ENCODE assay signal across 13 cellular contexts in genomic region chr10:13877154-13877909, GRCh38.
A peak's percentile ranks its signal among the peaks of the same experiment; 100 is the strongest.
DNase-seq lines count a peak whose midpoint lies in the region; ATAC-seq, FAIRE-seq and TF ChIP-seq lines count a peak whose summit lies in the region.
"Had no signal": no experiment of that assay in that cellular context is flagged by ENCODE, and none has a peak within 500 bp of the region (broad histone marks: within the 10 kb centered on the region; RNA-seq: fewer than 3 reads in every experiment).

No MANE protein-coding gene starts in this region.

- intact Hi-C loops in ascending aorta (cut with DNase I) (loop anchor here (5.0 kb wide), 1 partner anchor 80 kb away; no protein-coding TSS in a partner anchor), Right ventricle myocardium superior (cut with DNase I) (no loop called here)

- H3K27me3 ChIP-seq in ascending aorta: no peaks in the 10 kb centered on the region

- no peaks in the 10 kb centered on the region for H3K9me3 ChIP-seq in ascending aorta

- DNase-seq in ascending aorta (ENCODE audit: low spot score in 2 of 2) (peak in 1 of 2 donors; percentile 90), Right ventricle myocardium superior (peak; percentile 87), mucosa of gallbladder (ENCODE audit: low spot score) (peak; percentile 33), HPDE6-E6E7 (ENCODE audit: extremely low spot score) (no peak), frontal cortex (ENCODE audit: low spot score in 2 of 2) (no peak)
- no peak for DNase-seq in effector CD8-positive, alpha-beta T cell (lab: John Stamatoyannopoulos, UW)
- DNase-seq: activated CD8-positive, alpha-beta memory T cell treated with anti-CD3 and anti-CD28 coated beads for 24 hours; NCI-H2107; T1000 had no signal

- no peak for TF ChIP-seq CTCF in ascending aorta (IDR thresholded peaks at IDR 0.05)

- no peaks in the 10 kb centered on the region for H3K36me3 ChIP-seq in ascending aorta

- ATAC-seq in Right ventricle myocardium superior (ENCODE audit: poor library complexity) (peak; percentile 87), GM18867 (IDR thresholded peaks at IDR 0.05; ENCODE audit: unreplicated experiment) (no peak)
- ATAC-seq: GM12878; stimulated activated effector memory CD8-positive, alpha-beta T cell treated with anti-CD3 and anti-CD28 coated beads, Interleukin-12 subunit alpha, Interleukin-12 subunit beta, amount 100 ng/mL, for 72 hours had no signal

- peaks cover 5 to 27% of the 10 kb centered on the region in 2 donors for H3K4me1 ChIP-seq in ascending aorta

- H3K27ac ChIP-seq in ascending aorta: peak overlapping the region; percentile 67 to 73

- no peak for FAIRE-seq in frontal cortex (lab: Jason Lieb, UNC)
- FAIRE-seq: D721Med, GM12878 had no signal

- H3K4me3 ChIP-seq in ascending aorta: peak overlapping the region in 1 of 2 donors; percentile 1
- H3K4me3 ChIP-seq: GM12878 had no signal

Comparison
In these comparisons a context has a peak if more than half of its experiments do, and no peak if none do; other contexts are left out.
1. DNase-seq: peak in Right ventricle myocardium superior (single experiment) and mucosa of gallbladder (single experiment); none in HPDE6-E6E7 (single experiment), effector CD8-positive, alpha-beta T cell (single experiment) and frontal cortex (0 of 2).